ENCODE assay signal across 7 cellular contexts in the genomic region with DNA sequence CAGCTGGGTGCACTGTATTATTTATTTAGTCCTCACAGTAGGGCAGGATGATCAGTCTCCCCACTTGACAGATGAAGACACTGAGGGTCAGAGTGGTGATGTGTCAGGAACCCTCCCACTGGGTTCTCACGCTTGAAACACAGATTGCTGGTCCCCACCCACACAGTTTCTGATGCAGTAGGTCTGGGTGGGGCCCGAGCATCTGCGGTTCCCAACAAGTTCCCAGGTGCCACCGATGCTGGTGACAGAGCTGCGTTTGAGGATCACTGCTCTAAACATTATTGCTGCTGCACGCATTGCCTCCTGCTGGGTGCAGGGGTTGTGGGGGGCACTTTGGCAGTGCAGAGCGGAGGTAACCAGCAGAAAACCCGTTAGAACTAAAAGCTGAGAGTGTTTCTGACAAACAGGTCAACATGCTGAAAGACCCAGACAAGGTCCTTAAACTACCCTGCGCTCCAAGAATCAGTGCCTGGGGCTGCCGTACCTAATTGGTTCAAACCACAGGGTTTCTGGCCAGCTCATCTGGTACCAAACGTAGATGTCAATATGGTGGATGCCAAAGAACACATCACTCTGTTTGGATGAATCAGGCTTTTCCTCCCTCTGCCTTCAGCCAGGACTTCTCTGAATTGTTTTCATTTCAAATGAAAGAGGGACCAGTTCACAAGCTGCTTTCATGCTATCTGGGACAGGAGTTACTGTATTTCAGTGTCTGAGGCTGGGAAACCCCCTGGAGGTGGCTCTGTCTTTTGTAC.
DNase-seq lines count a peak whose midpoint lies in the region; ATAC-seq and TF ChIP-seq lines count a peak whose summit lies in the region.

No MANE protein-coding gene starts in this region.

- H3K36me3 ChIP-seq in SJSA1 (peaks cover 28% of the 10 kb centered on the region), ascending aorta (peaks cover 3 to 15% of the 10 kb centered on the region in 2 donors), trophoblast cell (ENCODE audit: control insufficient read depth in 1 of 2, insufficient read depth in 2 of 2, low read length in 2 of 2) (peaks cover 3 to 4% of the 10 kb centered on the region in 2 experiments)

- no peak overlapping the region for H4K91ac ChIP-seq in trophoblast cell (ENCODE audit: low read depth, low read length)

- H3K18ac ChIP-seq in trophoblast cell (ENCODE audit: low read length), result no peak overlapping the region

- no peak overlapping the region for H2BK120ac ChIP-seq in trophoblast cell (ENCODE audit: insufficient read depth, low read length, poor library complexity)

- H3K36me3 Mint-ChIP-seq in CD14-positive monocyte, result peaks cover 52 to 62% of the 10 kb centered on the region in 2 donors
- H3K36me3 Mint-ChIP-seq in glutamatergic neuron (ENCODE audit: unreplicated experiment), result no peaks in the 10 kb centered on the region

- WGBS in trophoblast cell (ENCODE audit: extremely low coverage, insufficient coverage, insufficient read length), result no CpG with 5 or more reads among the region's 11 CpGs

- H2AK5ac ChIP-seq in trophoblast cell (ENCODE audit: low read length), result no peak overlapping the region

- no peaks in the 10 kb centered on the region for H3K27me3 ChIP-seq in SJSA1 (replicated peaks)
- H3K27me3 ChIP-seq in ascending aorta, result no peaks in the 10 kb centered on the region
- H3K27me3 ChIP-seq in trophoblast cell (ENCODE audit: insufficient read depth, low read length), result no peaks in the 10 kb centered on the region

- no peaks in the 10 kb centered on the region for H3K9me3 Mint-ChIP-seq in CD14-positive monocyte
- H3K9me3 Mint-ChIP-seq in glutamatergic neuron (ENCODE audit: unreplicated experiment), result no peaks in the 10 kb centered on the region

- H2AFZ ChIP-seq in trophoblast cell (ENCODE audit: insufficient read depth, low read length, poor library complexity), result no peak overlapping the region

- DNase-seq in GM20000 (ENCODE audit: low spot score) (peak; percentile 77), SJSA1 (ENCODE audit: low read depth in 1 of 2, low spot score in 2 of 2) (peak; percentile 67 to 82), ascending aorta (ENCODE audit: low spot score in 2 of 2) (peak in 1 of 2 donors; percentile 86), trophoblast cell (no peak), CD14-positive monocyte (ENCODE audit: low spot score) (no peak), glutamatergic neuron (no peak)

- no peak overlapping the region for H3K14ac ChIP-seq in trophoblast cell (ENCODE audit: low read length)

- H3K9ac ChIP-seq in trophoblast cell (ENCODE audit: low read length), result no peak overlapping the region

- H3K4me1 Mint-ChIP-seq in CD14-positive monocyte, result peaks cover 27% of the 10 kb centered on the region
- peaks cover 5% of the 10 kb centered on the region for H3K4me1 Mint-ChIP-seq in glutamatergic neuron (ENCODE audit: low read depth, unreplicated experiment)

- H3K79me1 ChIP-seq in trophoblast cell (ENCODE audit: low read length), result peaks cover 5% of the 10 kb centered on the region

- TF ChIP-seq CTCF in GM20000 (IDR thresholded peaks at IDR 0.05; ENCODE audit: extremely low read depth, missing control alignments), result no peak
- TF ChIP-seq CTCF in ascending aorta (IDR thresholded peaks at IDR 0.05), result no peak
- no peak for TF ChIP-seq CTCF in CD14-positive monocyte (IDR thresholded peaks at IDR 0.05)
- TF ChIP-seq CTCF in glutamatergic neuron (IDR thresholded peaks at IDR 0.05; ENCODE audit: partially characterized antibody, unreplicated experiment), result no peak

- no peak overlapping the region for H2BK5ac ChIP-seq in trophoblast cell (ENCODE audit: low read depth, low read length, poor library complexity)

- H3K4me2 ChIP-seq in trophoblast cell (ENCODE audit: low read length), result no peak overlapping the region

- H3K4me1 ChIP-seq in SJSA1 (replicated peaks) (peaks cover 43% of the 10 kb centered on the region), ascending aorta (peaks cover 18 to 62% of the 10 kb centered on the region in 2 donors), trophoblast cell (ENCODE audit: control insufficient read depth in 1 of 2, insufficient read depth in 2 of 2, low read length in 2 of 2) (peaks cover 8 to 17% of the 10 kb centered on the region in 2 experiments)

- H3K4ac ChIP-seq in trophoblast cell (ENCODE audit: low read depth, low read length), result no peak overlapping the region

- no peak overlapping the region for H2BK12ac ChIP-seq in trophoblast cell (ENCODE audit: low read length)

- no peak for ATAC-seq in GM21515 (IDR thresholded peaks at IDR 0.05; ENCODE audit: unreplicated experiment)

- no peak overlapping the region for H4K8ac ChIP-seq in trophoblast cell (ENCODE audit: low read depth, low read length)

- H3K27me3 Mint-ChIP-seq in CD14-positive monocyte (ENCODE audit: low read depth in 3 of 3) (no peaks in the 10 kb centered on the region), glutamatergic neuron (ENCODE audit: unreplicated experiment) (no peaks in the 10 kb centered on the region)

- no peak overlapping the region for H4K12ac ChIP-seq in trophoblast cell (ENCODE audit: low read depth, low read length)

- H3K27ac ChIP-seq in SJSA1 (peak overlapping the region; percentile 49), ascending aorta (peak overlapping the region; percentile 44 to 62), trophoblast cell (ENCODE audit: low read depth, low read length) (no peak overlapping the region)

- H3K4me3 ChIP-seq in SJSA1, result no peak overlapping the region
- H3K4me3 ChIP-seq in ascending aorta, result no peak overlapping the region
- peak overlapping the region; percentile 12 for H3K4me3 ChIP-seq in trophoblast cell (ENCODE audit: low read depth, low read length)

- no peaks in the 10 kb centered on the region for H3K9me3 ChIP-seq in SJSA1 (replicated peaks)
- no peaks in the 10 kb centered on the region for H3K9me3 ChIP-seq in ascending aorta
- no peaks in the 10 kb centered on the region for H3K9me3 ChIP-seq in trophoblast cell (ENCODE audit: insufficient read depth, low read depth, low read length)

- intact Hi-C loops in ascending aorta (cut with DNase I) (loop anchor here (2.0 kb wide), 1 partner anchor 75 kb away; no protein-coding TSS in a partner anchor), CD14-positive monocyte (cut with micrococcal nuclease) (no loop called here)

- H3K79me2 ChIP-seq in trophoblast cell (ENCODE audit: control insufficient read depth, insufficient read depth, low read length, poor library complexity), result no peaks in the 10 kb centered on the region

- H3K27ac Mint-ChIP-seq in CD14-positive monocyte, result peak overlapping the region in 1 of 7 donors; percentile 22
- H3K27ac Mint-ChIP-seq in glutamatergic neuron (ENCODE audit: unreplicated experiment), result no peak overlapping the region

- no peak overlapping the region for H3K23ac ChIP-seq in trophoblast cell (ENCODE audit: low read length)

- H3K4me3 Mint-ChIP-seq in CD14-positive monocyte (no peak overlapping the region), glutamatergic neuron (ENCODE audit: unreplicated experiment) (no peak overlapping the region)

Comparison
In these comparisons a context has a peak if more than half of its experiments do, and no peak if none do; other contexts are left out.
1. DNase-seq: peak in GM20000 (single experiment) and SJSA1 (2 of 2); none in trophoblast cell (0 of 2), CD14-positive monocyte (single experiment) and glutamatergic neuron (single experiment).